9 cellular contexts compared by ENCODE assay signal in the genomic region with DNA sequence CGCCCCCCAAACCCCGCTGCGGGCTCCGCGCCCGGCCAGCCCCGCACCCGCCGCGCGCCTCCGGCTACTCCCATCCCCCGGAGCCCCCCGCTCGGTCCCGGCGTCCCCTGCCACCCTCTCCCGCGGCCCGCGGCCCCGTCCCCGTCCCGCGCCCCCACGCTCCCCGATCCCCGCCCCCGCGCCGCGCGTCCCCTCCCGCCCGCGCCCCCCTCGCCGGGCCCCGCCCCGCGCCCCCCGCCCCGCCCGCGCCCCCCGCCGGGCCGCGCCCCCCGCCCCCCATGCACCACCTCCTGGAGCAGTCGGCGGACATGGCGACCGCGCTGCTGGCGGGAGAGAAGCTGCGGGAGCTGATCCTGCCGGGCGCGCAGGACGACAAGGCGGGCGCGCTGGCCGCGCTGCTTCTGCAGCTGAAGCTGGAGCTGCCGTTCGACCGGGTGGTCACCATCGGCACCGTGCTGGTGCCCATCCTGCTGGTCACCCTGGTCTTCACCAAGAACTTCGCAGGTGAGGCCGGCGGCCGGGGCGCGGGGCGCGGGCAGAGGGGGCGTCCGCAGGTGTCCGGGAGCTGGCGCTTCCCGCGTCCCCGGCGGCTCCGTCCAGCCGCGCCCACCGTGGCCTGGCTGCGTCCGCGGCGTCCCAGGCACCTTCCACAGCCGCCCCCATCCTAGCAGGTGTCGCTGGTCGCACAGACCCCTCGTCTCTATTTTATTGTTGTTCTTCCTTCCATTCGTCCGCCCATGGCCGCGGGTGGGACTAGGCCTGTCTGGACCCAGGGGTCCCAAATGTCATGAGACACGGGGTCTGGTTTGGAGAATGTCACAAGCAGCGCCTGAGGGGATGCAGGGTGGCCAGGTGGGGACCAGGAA. TPM values are rescaled to one million over a fixed set of nuclear protein-coding genes. Genes with fewer than 3 reads are reported as not detected.
DNase-seq lines count a peak whose midpoint lies in the region; ATAC-seq, FAIRE-seq and TF ChIP-seq lines count a peak whose summit lies in the region.
"Had no signal": no experiment of that assay in that cellular context is flagged by ENCODE, and none has a peak within 500 bp of the region (broad histone marks: within the 10 kb centered on the region; RNA-seq: fewer than 3 reads in every experiment).

A gene with protein sequence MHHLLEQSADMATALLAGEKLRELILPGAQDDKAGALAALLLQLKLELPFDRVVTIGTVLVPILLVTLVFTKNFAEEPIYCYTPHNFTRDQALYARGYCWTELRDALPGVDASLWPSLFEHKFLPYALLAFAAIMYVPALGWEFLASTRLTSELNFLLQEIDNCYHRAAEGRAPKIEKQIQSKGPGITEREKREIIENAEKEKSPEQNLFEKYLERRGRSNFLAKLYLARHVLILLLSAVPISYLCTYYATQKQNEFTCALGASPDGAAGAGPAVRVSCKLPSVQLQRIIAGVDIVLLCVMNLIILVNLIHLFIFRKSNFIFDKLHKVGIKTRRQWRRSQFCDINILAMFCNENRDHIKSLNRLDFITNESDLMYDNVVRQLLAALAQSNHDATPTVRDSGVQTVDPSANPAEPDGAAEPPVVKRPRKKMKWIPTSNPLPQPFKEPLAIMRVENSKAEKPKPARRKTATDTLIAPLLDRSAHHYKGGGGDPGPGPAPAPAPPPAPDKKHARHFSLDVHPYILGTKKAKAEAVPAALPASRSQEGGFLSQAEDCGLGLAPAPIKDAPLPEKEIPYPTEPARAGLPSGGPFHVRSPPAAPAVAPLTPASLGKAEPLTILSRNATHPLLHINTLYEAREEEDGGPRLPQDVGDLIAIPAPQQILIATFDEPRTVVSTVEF (plus strand): TSS at position 279 of the 866 bp plus-strand sequence. CDS start 0 bp downstream, at position 279.

- H3K4me2 ChIP-seq in astrocyte (ENCODE audit: low read length) = peak within 1 kb of the TSS; percentile 76

- no peak for TF ChIP-seq CTCF in astrocyte (IDR thresholded peaks at IDR 0.05; ENCODE audit: insufficient read depth, low read depth, low read length)
- no peak for TF ChIP-seq CTCF in foreskin keratinocyte (conservative IDR thresholded peaks at IDR 0.05)

- peak within 1 kb of the TSS; percentile 69 for H3K4me3 Mint-ChIP-seq in activated naive CD4-positive, alpha-beta T cell treated with anti-CD3 and anti-CD28 coated beads, Interleukin-2, amount 10 ng/mL, durations not matched to agents 7 days and 5 days
- H3K4me3 Mint-ChIP-seq in astrocyte (ENCODE audit: unreplicated experiment) = peak within 1 kb of the TSS; percentile 83
- H3K4me3 Mint-ChIP-seq in memory B cell = peak within 1 kb of the TSS; percentile 68

- peaks cover 82% of the 10 kb centered on the region for H3K27me3 Mint-ChIP-seq in activated naive CD4-positive, alpha-beta T cell treated with anti-CD3 and anti-CD28 coated beads, Interleukin-2, amount 10 ng/mL, durations not matched to agents 7 days and 5 days
- H3K27me3 Mint-ChIP-seq in astrocyte (ENCODE audit: low read depth, unreplicated experiment) (peaks cover 19% of the 10 kb centered on the region), memory B cell (peaks cover 20% of the 10 kb centered on the region)

- CTCF ChIA-PET in activated naive CD4-positive, alpha-beta T cell treated with anti-CD3 and anti-CD28 coated beads, Interleukin-2, amount 10 ng/mL, durations not matched to agents 7 days and 5 days (lab: Charles Lee) = no interaction called here

- H3K9ac ChIP-seq in astrocyte (ENCODE audit: low read length) = no peak within 1 kb of the TSS

- peaks cover 2% of the 10 kb centered on the region for H3K36me3 Mint-ChIP-seq in activated naive CD4-positive, alpha-beta T cell treated with anti-CD3 and anti-CD28 coated beads, Interleukin-2, amount 10 ng/mL, durations not matched to agents 7 days and 5 days
- no peaks in the 10 kb centered on the region for H3K36me3 Mint-ChIP-seq in astrocyte (ENCODE audit: low read depth, unreplicated experiment)
- H3K36me3 Mint-ChIP-seq in memory B cell = no peaks in the 10 kb centered on the region

- H3K36me3 ChIP-seq in astrocyte (ENCODE audit: insufficient read depth, low read length) = no peaks in the 10 kb centered on the region

- H3K79me2 ChIP-seq in astrocyte (ENCODE audit: insufficient read depth, low read length) = no peaks in the 10 kb centered on the region

- peak within 1 kb of the TSS; percentile 71 for H2AFZ ChIP-seq in astrocyte (ENCODE audit: low read depth, low read length)

- H3K27me3 ChIP-seq in astrocyte (ENCODE audit: insufficient read depth, low read length) = peaks cover 8% of the 10 kb centered on the region
- peaks cover 21% of the 10 kb centered on the region for H3K27me3 ChIP-seq in foreskin keratinocyte

- H3K4me1 Mint-ChIP-seq in activated naive CD4-positive, alpha-beta T cell treated with anti-CD3 and anti-CD28 coated beads, Interleukin-2, amount 10 ng/mL, durations not matched to agents 7 days and 5 days = peaks cover 4% of the 10 kb centered on the region
- no peaks in the 10 kb centered on the region for H3K4me1 Mint-ChIP-seq in astrocyte (ENCODE audit: low read depth, unreplicated experiment)
- peaks cover 11% of the 10 kb centered on the region for H3K4me1 Mint-ChIP-seq in memory B cell

- H3K27ac Mint-ChIP-seq in activated naive CD4-positive, alpha-beta T cell treated with anti-CD3 and anti-CD28 coated beads, Interleukin-2, amount 10 ng/mL, durations not matched to agents 7 days and 5 days = no peak within 1 kb of the TSS
- H3K27ac Mint-ChIP-seq in astrocyte (ENCODE audit: unreplicated experiment) (peak within 1 kb of the TSS; percentile 34), memory B cell (no peak within 1 kb of the TSS)

- no peak for FAIRE-seq in astrocyte (lab: Jason Lieb, UNC)
- peak; percentile 44 for FAIRE-seq in urothelium cell line (lab: Jason Lieb, UNC)
- FAIRE-seq: GM18507 had no signal

- no peak for DNase-seq in activated naive CD4-positive, alpha-beta T cell treated with anti-CD3 and anti-CD28 coated beads, Interleukin-2, amount 10 ng/mL, durations not matched to agents 7 days and 5 days
- no peak for DNase-seq in activated naive CD4-positive, alpha-beta T cell (lab: John Stamatoyannopoulos, UW)
- DNase-seq in astrocyte (ENCODE audit: low read depth) (no peak), memory B cell (ENCODE audit: low spot score in 2 of 2) (no peak), urothelium cell line (ENCODE audit: low spot score) (no peak), foreskin keratinocyte (no peak)

- H3K4me3 ChIP-seq in astrocyte (ENCODE audit: insufficient read depth, low read depth, low read length) = peak within 1 kb of the TSS; percentile 48

- no peaks in the 10 kb centered on the region for H3K9me3 ChIP-seq in astrocyte (ENCODE audit: insufficient read depth, low read depth, low read length)

- H3K27ac ChIP-seq in astrocyte (ENCODE audit: low read depth, low read length) (no peak within 1 kb of the TSS), foreskin keratinocyte (no peak within 1 kb of the TSS)

- no peaks in the 10 kb centered on the region for H3K4me1 ChIP-seq in astrocyte (ENCODE audit: insufficient read depth, low read length)
- H3K4me1 ChIP-seq in foreskin keratinocyte = no peaks in the 10 kb centered on the region

- H3K9me3 Mint-ChIP-seq in activated naive CD4-positive, alpha-beta T cell treated with anti-CD3 and anti-CD28 coated beads, Interleukin-2, amount 10 ng/mL, durations not matched to agents 7 days and 5 days = no peaks in the 10 kb centered on the region
- H3K9me3 Mint-ChIP-seq in astrocyte (ENCODE audit: unreplicated experiment) = no peaks in the 10 kb centered on the region
- no peaks in the 10 kb centered on the region for H3K9me3 Mint-ChIP-seq in memory B cell

- no peaks in the 10 kb centered on the region for H4K20me1 ChIP-seq in astrocyte (ENCODE audit: insufficient read depth, low read length)

- no peak for ATAC-seq in memory B cell (ENCODE audit: low read depth)
- no peak for ATAC-seq in GM19035 (IDR thresholded peaks at IDR 0.05; ENCODE audit: unreplicated experiment)
- no peak for ATAC-seq in GM21619 (IDR thresholded peaks at IDR 0.05; ENCODE audit: unreplicated experiment)
- ATAC-seq in foreskin keratinocyte = no peak

RNA-seq across cellular contexts. Expression of the gene that starts here (rescaled TPM):
- 2.3 and 2.8 TPM in 2 replicates for total RNA-seq in astrocyte
- 0.53 and 1.0 TPM in 2 replicates for total RNA-seq in foreskin keratinocyte
- polyA plus RNA-seq in foreskin keratinocyte = 0.85 and 1.8 TPM in 2 replicates
